Comparison of ENCODE assay signal across 12 cellular contexts in the genomic region with DNA sequence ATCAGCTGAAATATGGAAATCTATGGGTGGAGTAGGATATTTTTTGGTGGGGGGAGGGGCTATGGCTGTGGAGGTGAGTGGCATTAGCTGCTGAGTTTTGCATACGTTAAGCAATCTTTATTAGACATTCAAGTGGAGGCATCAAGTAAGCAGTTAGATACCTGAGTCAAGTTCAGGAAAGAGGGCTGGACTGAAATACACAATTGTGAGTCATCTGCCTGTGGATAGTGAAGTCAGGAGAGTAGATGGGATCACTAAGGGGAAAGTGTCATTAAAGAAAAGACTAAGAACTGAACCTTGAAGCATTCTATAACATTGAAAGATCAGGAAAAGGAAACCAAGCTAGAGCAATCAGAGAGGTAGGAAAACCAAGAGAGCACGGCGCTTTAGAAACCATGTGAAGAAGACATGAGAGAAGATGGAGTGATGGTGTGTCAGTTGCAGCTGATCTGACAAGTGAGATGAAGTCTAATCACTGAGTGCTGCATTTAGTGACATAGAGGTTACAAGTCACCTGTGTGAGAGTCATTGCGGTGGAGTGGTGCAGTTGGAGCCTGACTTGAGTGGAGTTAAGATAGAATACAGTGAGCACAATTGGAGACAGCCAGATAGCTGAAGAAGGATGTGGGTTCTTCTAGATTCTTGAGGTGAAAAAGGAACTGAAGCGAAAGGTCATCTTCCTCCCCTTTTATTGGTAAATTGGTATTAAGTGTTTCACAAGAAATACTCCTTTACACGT.
DNase-seq lines count a peak whose midpoint lies in the region; ATAC-seq, FAIRE-seq and TF ChIP-seq lines count a peak whose summit lies in the region.
"Had no signal": no experiment of that assay in that cellular context is flagged by ENCODE, and none has a peak within 500 bp of the region (broad histone marks: within the 10 kb centered on the region; RNA-seq: fewer than 3 reads in every experiment).

No MANE protein-coding gene starts in this region.

- intact Hi-C loops in ascending aorta (cut with DNase I): no loop called here

- H3K4me1 Mint-ChIP-seq in activated CD8-positive, alpha-beta T cell treated with anti-CD3 and anti-CD28 coated beads, Interleukin-2, amount 10 ng/mL, durations not matched to agents 7 days and 5 days (ENCODE audit: low read depth): peaks cover 6% of the 10 kb centered on the region
- H3K4me1 Mint-ChIP-seq: neural progenitor cell had no signal

- H3K4me3 ChIP-seq in ascending aorta: no peak overlapping the region
- H3K4me3 ChIP-seq: GM23338, neural progenitor cell had no signal

- H3K9me3 Mint-ChIP-seq in activated CD8-positive, alpha-beta T cell treated with anti-CD3 and anti-CD28 coated beads, Interleukin-2, amount 10 ng/mL, durations not matched to agents 7 days and 5 days (ENCODE audit: insufficient read depth): no peaks in the 10 kb centered on the region
- H3K9me3 Mint-ChIP-seq: GM23338, neural progenitor cell had no signal

- no peaks in the 10 kb centered on the region for H3K36me3 ChIP-seq in ascending aorta
- H3K36me3 ChIP-seq: neural progenitor cell had no signal

- peaks cover 0 to 3% of the 10 kb centered on the region in 2 donors for H3K4me1 ChIP-seq in ascending aorta
- H3K4me1 ChIP-seq: neural progenitor cell had no signal

- POLR2A ChIA-PET in activated CD8-positive, alpha-beta T cell treated with anti-CD3 and anti-CD28 coated beads, Interleukin-2, amount 10 ng/mL, durations not matched to agents 7 days and 5 days (lab: Charles Lee): interaction anchor here (0.6 kb wide), 1 partner anchor 14 kb away, joined by 3 read pairs; a partner anchor contains a TSS

- TF ChIP-seq CTCF in GM20000 (IDR thresholded peaks at IDR 0.05; ENCODE audit: extremely low read depth, missing control alignments): no peak
- no peak for TF ChIP-seq CTCF in ascending aorta (IDR thresholded peaks at IDR 0.05)

- no peaks in the 10 kb centered on the region for H3K36me3 Mint-ChIP-seq in activated CD8-positive, alpha-beta T cell treated with anti-CD3 and anti-CD28 coated beads, Interleukin-2, amount 10 ng/mL, durations not matched to agents 7 days and 5 days (ENCODE audit: low read depth)
- H3K36me3 Mint-ChIP-seq: neural progenitor cell had no signal

- ATAC-seq in GM18498 (IDR thresholded peaks at IDR 0.05; ENCODE audit: unreplicated experiment) (peak; percentile 97), HG03095 (IDR thresholded peaks at IDR 0.05; ENCODE audit: unreplicated experiment) (peak; percentile 90)
- ATAC-seq in activated CD8-positive, alpha-beta T cell treated with anti-CD3 and anti-CD28 coated beads, Interleukin-2, amount 10 ng/mL, durations not matched to agents 7 days and 5 days: no peak
- ATAC-seq: GM23338 had no signal

- no peak for FAIRE-seq in HTR-8/SVneo (lab: Jason Lieb, UNC)

- peaks cover 7% of the 10 kb centered on the region for H3K27me3 Mint-ChIP-seq in activated CD8-positive, alpha-beta T cell treated with anti-CD3 and anti-CD28 coated beads, Interleukin-2, amount 10 ng/mL, durations not matched to agents 7 days and 5 days (ENCODE audit: low read depth)

- no peak overlapping the region for H3K4me3 Mint-ChIP-seq in activated CD8-positive, alpha-beta T cell treated with anti-CD3 and anti-CD28 coated beads, Interleukin-2, amount 10 ng/mL, durations not matched to agents 7 days and 5 days
- H3K4me3 Mint-ChIP-seq: GM23338, neural progenitor cell had no signal

- H3K27ac ChIP-seq in ascending aorta: no peak overlapping the region
- H3K27ac ChIP-seq: neural progenitor cell had no signal

- no peak overlapping the region for H3K27ac Mint-ChIP-seq in activated CD8-positive, alpha-beta T cell treated with anti-CD3 and anti-CD28 coated beads, Interleukin-2, amount 10 ng/mL, durations not matched to agents 7 days and 5 days
- H3K27ac Mint-ChIP-seq: GM23338, neural progenitor cell had no signal

- H3K9me3 ChIP-seq in ascending aorta: no peaks in the 10 kb centered on the region

- CTCF ChIA-PET in activated CD8-positive, alpha-beta T cell treated with anti-CD3 and anti-CD28 coated beads, Interleukin-2, amount 10 ng/mL, durations not matched to agents 7 days and 5 days (lab: Charles Lee): interaction anchor here (0.6 to 1.4 kb wide), 2 partner anchors 10 to 14 kb away, joined by 3 to 6 read pairs; a partner anchor contains a TSS

- DNase-seq in GM20000 (ENCODE audit: low spot score) (peak; percentile 29), CD1c-positive myeloid dendritic cell (ENCODE audit: extremely low spot score) (no peak), HTR-8/SVneo (ENCODE audit: insufficient read length, low spot score) (no peak), NCI-H774 (lab: John Stamatoyannopoulos, UW) (no peak), ascending aorta (ENCODE audit: low spot score in 2 of 2) (no peak)
- peak; percentile 30 for DNase-seq in activated CD8-positive, alpha-beta T cell treated with anti-CD3 and anti-CD28 coated beads, Interleukin-2, amount 10 ng/mL, durations not matched to agents 7 days and 5 days
- DNase-seq: DMS 273 treated with DMSO at 0.1 percent for 48 hours, NCI-H1092 had no signal

- H3K27me3 ChIP-seq in ascending aorta: no peaks in the 10 kb centered on the region
- H3K27me3 ChIP-seq: neural progenitor cell had no signal

Comparison
In these comparisons a context has a peak if more than half of its experiments do, and no peak if none do; other contexts are left out.
1. DNase-seq: peak in GM20000 (single experiment) and activated CD8-positive, alpha-beta T cell treated with anti-CD3 and anti-CD28 coated beads, Interleukin-2, amount 10 ng/mL, durations not matched to agents 7 days and 5 days (single experiment); none in CD1c-positive myeloid dendritic cell (single experiment), HTR-8/SVneo (single experiment), NCI-H774 (single experiment) and ascending aorta (0 of 2).